1 cellular context compared by ENCODE assay signal in the genomic region with DNA sequence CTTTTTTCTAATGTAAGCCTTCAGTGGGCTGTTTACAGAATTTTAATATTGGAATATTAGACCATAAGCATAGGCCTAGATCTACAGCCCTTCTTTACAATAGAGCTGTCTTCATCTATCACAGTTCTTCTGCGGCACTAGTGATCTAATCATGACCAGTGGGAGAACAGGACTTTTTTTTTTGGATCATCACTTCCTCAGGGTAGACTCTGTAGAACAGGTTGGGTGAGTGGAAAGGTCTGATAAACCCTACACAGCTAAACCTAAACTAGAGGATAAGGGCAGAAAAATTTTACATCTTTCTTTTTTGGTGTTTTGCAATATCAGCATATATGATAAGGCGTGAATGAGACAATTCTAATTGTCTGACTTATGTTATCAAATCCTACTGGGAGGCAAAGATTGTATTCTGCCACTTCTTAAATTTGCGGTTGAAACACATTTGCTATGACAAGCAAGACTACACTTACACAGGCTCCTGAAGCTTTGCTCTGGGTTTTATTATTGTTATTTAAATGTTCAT.
TF ChIP-seq lines count a peak whose summit lies in the region.

No MANE protein-coding gene starts in this region.

TF ChIP-seq in GM23338, 12 proteins besides CTCF, POLR2A, EP300 and RAD21 (continued from another document):
- no peak for TF ChIP-seq POLR2AphosphoS5 (IDR thresholded peaks at IDR 0.05; ENCODE audit: low read depth)
- TF ChIP-seq ZNF331 (CRISPR knock-in tag; IDR thresholded peaks at IDR 0.05; ENCODE audit: low read depth) = no peak
- TF ChIP-seq, protein P1, sequence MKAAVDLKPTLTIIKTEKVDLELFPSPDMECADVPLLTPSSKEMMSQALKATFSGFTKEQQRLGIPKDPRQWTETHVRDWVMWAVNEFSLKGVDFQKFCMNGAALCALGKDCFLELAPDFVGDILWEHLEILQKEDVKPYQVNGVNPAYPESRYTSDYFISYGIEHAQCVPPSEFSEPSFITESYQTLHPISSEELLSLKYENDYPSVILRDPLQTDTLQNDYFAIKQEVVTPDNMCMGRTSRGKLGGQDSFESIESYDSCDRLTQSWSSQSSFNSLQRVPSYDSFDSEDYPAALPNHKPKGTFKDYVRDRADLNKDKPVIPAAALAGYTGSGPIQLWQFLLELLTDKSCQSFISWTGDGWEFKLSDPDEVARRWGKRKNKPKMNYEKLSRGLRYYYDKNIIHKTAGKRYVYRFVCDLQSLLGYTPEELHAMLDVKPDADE (IDR thresholded peaks at IDR 0.05) = no peak
- no peak for TF ChIP-seq EZH2 (IDR thresholded peaks at IDR 0.05; ENCODE audit: low read depth, unreplicated experiment)
- TF ChIP-seq EZH2phosphoT487 (IDR thresholded peaks at IDR 0.05; ENCODE audit: unreplicated experiment) = no peak
- TF ChIP-seq NANOG (IDR thresholded peaks at IDR 0.05; ENCODE audit: borderline replicate concordance) = no peak
- TF ChIP-seq, protein P2, sequence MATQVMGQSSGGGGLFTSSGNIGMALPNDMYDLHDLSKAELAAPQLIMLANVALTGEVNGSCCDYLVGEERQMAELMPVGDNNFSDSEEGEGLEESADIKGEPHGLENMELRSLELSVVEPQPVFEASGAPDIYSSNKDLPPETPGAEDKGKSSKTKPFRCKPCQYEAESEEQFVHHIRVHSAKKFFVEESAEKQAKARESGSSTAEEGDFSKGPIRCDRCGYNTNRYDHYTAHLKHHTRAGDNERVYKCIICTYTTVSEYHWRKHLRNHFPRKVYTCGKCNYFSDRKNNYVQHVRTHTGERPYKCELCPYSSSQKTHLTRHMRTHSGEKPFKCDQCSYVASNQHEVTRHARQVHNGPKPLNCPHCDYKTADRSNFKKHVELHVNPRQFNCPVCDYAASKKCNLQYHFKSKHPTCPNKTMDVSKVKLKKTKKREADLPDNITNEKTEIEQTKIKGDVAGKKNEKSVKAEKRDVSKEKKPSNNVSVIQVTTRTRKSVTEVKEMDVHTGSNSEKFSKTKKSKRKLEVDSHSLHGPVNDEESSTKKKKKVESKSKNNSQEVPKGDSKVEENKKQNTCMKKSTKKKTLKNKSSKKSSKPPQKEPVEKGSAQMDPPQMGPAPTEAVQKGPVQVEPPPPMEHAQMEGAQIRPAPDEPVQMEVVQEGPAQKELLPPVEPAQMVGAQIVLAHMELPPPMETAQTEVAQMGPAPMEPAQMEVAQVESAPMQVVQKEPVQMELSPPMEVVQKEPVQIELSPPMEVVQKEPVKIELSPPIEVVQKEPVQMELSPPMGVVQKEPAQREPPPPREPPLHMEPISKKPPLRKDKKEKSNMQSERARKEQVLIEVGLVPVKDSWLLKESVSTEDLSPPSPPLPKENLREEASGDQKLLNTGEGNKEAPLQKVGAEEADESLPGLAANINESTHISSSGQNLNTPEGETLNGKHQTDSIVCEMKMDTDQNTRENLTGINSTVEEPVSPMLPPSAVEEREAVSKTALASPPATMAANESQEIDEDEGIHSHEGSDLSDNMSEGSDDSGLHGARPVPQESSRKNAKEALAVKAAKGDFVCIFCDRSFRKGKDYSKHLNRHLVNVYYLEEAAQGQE (IDR thresholded peaks at IDR 0.05; ENCODE audit: unreplicated experiment) = no peak
- TF ChIP-seq, protein P3, sequence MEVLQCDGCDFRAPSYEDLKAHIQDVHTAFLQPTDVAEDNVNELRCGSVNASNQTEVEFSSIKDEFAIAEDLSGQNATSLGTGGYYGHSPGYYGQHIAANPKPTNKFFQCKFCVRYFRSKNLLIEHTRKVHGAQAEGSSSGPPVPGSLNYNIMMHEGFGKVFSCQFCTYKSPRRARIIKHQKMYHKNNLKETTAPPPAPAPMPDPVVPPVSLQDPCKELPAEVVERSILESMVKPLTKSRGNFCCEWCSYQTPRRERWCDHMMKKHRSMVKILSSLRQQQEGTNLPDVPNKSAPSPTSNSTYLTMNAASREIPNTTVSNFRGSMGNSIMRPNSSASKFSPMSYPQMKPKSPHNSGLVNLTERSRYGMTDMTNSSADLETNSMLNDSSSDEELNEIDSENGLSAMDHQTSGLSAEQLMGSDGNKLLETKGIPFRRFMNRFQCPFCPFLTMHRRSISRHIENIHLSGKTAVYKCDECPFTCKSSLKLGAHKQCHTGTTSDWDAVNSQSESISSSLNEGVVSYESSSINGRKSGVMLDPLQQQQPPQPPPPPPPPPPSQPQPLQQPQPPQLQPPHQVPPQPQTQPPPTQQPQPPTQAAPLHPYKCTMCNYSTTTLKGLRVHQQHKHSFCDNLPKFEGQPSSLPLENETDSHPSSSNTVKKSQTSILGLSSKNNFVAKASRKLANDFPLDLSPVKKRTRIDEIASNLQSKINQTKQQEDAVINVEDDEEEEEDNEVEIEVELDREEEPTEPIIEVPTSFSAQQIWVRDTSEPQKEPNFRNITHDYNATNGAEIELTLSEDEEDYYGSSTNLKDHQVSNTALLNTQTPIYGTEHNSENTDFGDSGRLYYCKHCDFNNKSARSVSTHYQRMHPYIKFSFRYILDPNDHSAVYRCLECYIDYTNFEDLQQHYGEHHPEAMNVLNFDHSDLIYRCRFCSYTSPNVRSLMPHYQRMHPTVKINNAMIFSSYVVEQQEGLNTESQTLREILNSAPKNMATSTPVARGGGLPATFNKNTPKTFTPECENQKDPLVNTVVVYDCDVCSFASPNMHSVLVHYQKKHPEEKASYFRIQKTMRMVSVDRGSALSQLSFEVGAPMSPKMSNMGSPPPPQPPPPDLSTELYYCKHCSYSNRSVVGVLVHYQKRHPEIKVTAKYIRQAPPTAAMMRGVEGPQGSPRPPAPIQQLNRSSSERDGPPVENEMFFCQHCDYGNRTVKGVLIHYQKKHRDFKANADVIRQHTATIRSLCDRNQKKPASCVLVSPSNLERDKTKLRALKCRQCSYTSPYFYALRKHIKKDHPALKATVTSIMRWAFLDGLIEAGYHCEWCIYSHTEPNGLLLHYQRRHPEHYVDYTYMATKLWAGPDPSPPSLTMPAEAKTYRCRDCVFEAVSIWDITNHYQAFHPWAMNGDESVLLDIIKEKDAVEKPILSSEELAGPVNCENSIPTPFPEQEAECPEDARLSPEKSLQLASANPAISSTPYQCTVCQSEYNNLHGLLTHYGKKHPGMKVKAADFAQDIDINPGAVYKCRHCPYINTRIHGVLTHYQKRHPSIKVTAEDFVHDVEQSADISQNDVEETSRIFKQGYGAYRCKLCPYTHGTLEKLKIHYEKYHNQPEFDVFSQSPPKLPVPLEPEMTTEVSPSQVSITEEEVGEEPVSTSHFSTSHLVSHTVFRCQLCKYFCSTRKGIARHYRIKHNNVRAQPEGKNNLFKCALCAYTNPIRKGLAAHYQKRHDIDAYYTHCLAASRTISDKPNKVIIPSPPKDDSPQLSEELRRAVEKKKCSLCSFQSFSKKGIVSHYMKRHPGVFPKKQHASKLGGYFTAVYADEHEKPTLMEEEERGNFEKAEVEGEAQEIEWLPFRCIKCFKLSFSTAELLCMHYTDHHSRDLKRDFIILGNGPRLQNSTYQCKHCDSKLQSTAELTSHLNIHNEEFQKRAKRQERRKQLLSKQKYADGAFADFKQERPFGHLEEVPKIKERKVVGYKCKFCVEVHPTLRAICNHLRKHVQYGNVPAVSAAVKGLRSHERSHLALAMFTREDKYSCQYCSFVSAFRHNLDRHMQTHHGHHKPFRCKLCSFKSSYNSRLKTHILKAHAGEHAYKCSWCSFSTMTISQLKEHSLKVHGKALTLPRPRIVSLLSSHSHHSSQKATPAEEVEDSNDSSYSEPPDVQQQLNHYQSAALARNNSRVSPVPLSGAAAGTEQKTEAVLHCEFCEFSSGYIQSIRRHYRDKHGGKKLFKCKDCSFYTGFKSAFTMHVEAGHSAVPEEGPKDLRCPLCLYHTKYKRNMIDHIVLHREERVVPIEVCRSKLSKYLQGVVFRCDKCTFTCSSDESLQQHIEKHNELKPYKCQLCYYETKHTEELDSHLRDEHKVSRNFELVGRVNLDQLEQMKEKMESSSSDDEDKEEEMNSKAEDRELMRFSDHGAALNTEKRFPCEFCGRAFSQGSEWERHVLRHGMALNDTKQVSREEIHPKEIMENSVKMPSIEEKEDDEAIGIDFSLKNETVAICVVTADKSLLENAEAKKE (CRISPR knock-in tag; IDR thresholded peaks at IDR 0.05) = no peak
- TF ChIP-seq STAT1 (IDR thresholded peaks at IDR 0.05; ENCODE audit: unreplicated experiment) = no peak
- TF ChIP-seq JUNB (IDR thresholded peaks at IDR 0.05; ENCODE audit: unreplicated experiment) = no peak
TF ChIP-seq in GM23338: peak in this region for 0.
